In genomic region chr10:33335550-33335799, GRCh38 we compare ENCODE assay signal across 1 cellular context.
TF ChIP-seq lines count a peak whose summit lies in the region.

No MANE protein-coding gene starts in this region.

TF ChIP-seq in WTC11, 78 proteins besides CTCF, POLR2A, EP300 and RAD21 (continued from another document):
- peak; percentile 48; the same call in 1 of the 2 replicates for TF ChIP-seq HMGXB4 (CRISPR knock-in tag; IDR thresholded peaks at IDR 0.05)
- no peak for TF ChIP-seq NFYB (CRISPR knock-in tag; conservative IDR thresholded peaks at IDR 0.05; ENCODE audit: low read depth)
- 0 out of 2 replicates have a peak, but pooled peaks have one; percentile 9 for TF ChIP-seq FOXP1 (CRISPR knock-in tag; IDR thresholded peaks at IDR 0.05; ENCODE audit: borderline replicate concordance)
- no peak for TF ChIP-seq USF1 (CRISPR knock-in tag; IDR thresholded peaks at IDR 0.05)
- TF ChIP-seq GABPB1 (CRISPR knock-in tag; IDR thresholded peaks at IDR 0.05), result no peak
- TF ChIP-seq ATF3 (CRISPR knock-in tag; conservative IDR thresholded peaks at IDR 0.05), result no peak
- TF ChIP-seq NR2C2 (CRISPR knock-in tag; IDR thresholded peaks at IDR 0.05), result no peak
- TF ChIP-seq ZNF317 (CRISPR knock-in tag; IDR thresholded peaks at IDR 0.05; ENCODE audit: borderline replicate concordance, low read depth), result no peak
- TF ChIP-seq USF2 (CRISPR knock-in tag; IDR thresholded peaks at IDR 0.05), result no peak
- TF ChIP-seq ZNF532 (CRISPR knock-in tag; IDR thresholded peaks at IDR 0.05; ENCODE audit: borderline replicate concordance), result no peak
- 0 out of 2 replicates have a peak, but pooled peaks have one; percentile 21 for TF ChIP-seq E2F1 (CRISPR knock-in tag; IDR thresholded peaks at IDR 0.05)
- TF ChIP-seq ZNF121 (CRISPR knock-in tag; IDR thresholded peaks at IDR 0.05), result no peak
- TF ChIP-seq E2F4 (CRISPR knock-in tag; IDR thresholded peaks at IDR 0.05; ENCODE audit: borderline replicate concordance, low read depth), result 0 out of 2 replicates have a peak, but pooled peaks have one; percentile 6
- no peak for TF ChIP-seq IRF1 (CRISPR knock-in tag; IDR thresholded peaks at IDR 0.05)
- no peak for TF ChIP-seq JAZF1 (CRISPR knock-in tag; IDR thresholded peaks at IDR 0.05)
- TF ChIP-seq ZNF423 (CRISPR knock-in tag; IDR thresholded peaks at IDR 0.05), result no peak
- no peak for TF ChIP-seq ZNF138 (CRISPR knock-in tag; conservative IDR thresholded peaks at IDR 0.05)
- no peak for TF ChIP-seq ATF2 (CRISPR knock-in tag; IDR thresholded peaks at IDR 0.05; ENCODE audit: borderline replicate concordance, low read depth)
- TF ChIP-seq GTF2I (CRISPR knock-in tag; conservative IDR thresholded peaks at IDR 0.05), result no peak
- TF ChIP-seq GRHL2 (CRISPR knock-in tag; IDR thresholded peaks at IDR 0.05; ENCODE audit: insufficient replicate concordance, severe bottlenecking), result no peak
- TF ChIP-seq ZNF219 (CRISPR knock-in tag; IDR thresholded peaks at IDR 0.05; ENCODE audit: borderline replicate concordance), result no peak
- no peak for TF ChIP-seq ZNF671 (CRISPR knock-in tag; IDR thresholded peaks at IDR 0.05)
- no peak for TF ChIP-seq ZBTB43 (CRISPR knock-in tag; IDR thresholded peaks at IDR 0.05)
